In the genomic region with DNA sequence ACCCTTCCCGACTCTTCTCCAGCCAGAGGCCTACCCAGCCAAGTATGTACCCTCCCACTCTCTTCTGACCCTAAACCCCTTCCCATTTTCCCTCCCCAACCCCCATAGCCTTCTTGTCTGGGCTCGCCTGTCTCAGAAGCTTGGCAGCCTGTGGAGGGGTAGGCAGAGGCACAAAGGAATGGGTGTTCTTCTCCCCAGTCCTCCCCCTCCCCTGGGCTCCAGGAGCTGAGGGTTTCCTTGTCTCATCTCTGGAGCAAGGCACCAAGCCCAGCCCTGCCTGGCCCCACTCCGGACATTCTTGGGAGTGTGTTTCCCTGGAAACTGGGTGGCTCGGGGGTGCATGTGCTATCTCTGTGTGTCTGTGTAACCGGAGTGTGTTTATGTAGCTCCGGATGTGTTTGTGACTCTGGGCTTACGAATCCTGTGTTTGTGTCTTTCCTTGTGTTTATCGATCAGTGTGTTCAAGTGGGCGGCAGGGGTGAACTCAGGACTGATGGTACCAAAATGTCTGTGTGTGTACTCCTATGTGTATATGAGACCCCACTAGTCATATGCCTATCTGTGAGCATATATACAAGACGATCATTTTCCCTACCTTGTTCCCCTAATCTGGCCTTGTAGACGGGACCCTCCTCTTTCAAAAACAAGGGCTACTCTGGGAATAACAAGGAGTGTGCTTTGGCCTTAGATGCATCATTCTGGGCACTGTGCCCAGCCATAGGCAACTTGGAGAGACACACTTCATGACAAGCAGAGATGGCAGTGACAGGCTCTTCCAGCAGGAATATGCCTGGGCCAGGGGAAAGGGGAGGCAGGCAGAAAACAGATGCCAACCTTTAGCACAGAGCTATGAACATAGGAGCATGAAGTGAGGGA, we compare ENCODE assay signal across 9 cellular contexts. TPM values are rescaled to one million over a fixed set of nuclear protein-coding genes. Genes with fewer than 3 reads are reported as not detected.
DNase-seq lines count a peak whose midpoint lies in the region; ATAC-seq and TF ChIP-seq lines count a peak whose summit lies in the region.
"Had no signal": no experiment of that assay in that cellular context is flagged by ENCODE, and none has a peak within 500 bp of the region (broad histone marks: within the 10 kb centered on the region; RNA-seq: fewer than 3 reads in every experiment).

No MANE protein-coding gene starts in this region.

- peaks cover 47% of the 10 kb centered on the region for H3K36me3 ChIP-seq in adipocyte (ENCODE audit: control insufficient read depth, insufficient read depth, low read length, severe bottlenecking)

- H3K9me3 Mint-ChIP-seq in progenitor cell of endocrine pancreas (ENCODE audit: low read depth): no peaks in the 10 kb centered on the region

- no peak overlapping the region for H3K4me3 Mint-ChIP-seq in progenitor cell of endocrine pancreas (ENCODE audit: low read depth)

- peaks cover 2% of the 10 kb centered on the region for H3K36me3 Mint-ChIP-seq in progenitor cell of endocrine pancreas (ENCODE audit: insufficient read depth)

- H3K4me1 Mint-ChIP-seq in progenitor cell of endocrine pancreas (ENCODE audit: low read depth): peaks cover 52% of the 10 kb centered on the region

- TF ChIP-seq CTCF in progenitor cell of endocrine pancreas (IDR thresholded peaks at IDR 0.05; ENCODE audit: unreplicated experiment): no peak

- H3K9me3 ChIP-seq in adipocyte (ENCODE audit: control insufficient read depth, low read length): no peaks in the 10 kb centered on the region

- peaks cover 79% of the 10 kb centered on the region for H3K4me1 ChIP-seq in adipocyte (ENCODE audit: control insufficient read depth, insufficient read depth, low read length)

- intact Hi-C loops in Right ventricle myocardium superior (cut with DNase I): no loop called here

- ATAC-seq in Right ventricle myocardium superior (ENCODE audit: poor library complexity): no peak

- peak overlapping the region; percentile 60 for H3K27ac Mint-ChIP-seq in progenitor cell of endocrine pancreas

- peak overlapping the region; percentile 85 for H3K9ac ChIP-seq in adipocyte (ENCODE audit: low read length)

- H3K27me3 ChIP-seq in adipocyte (replicated peaks; ENCODE audit: control insufficient read depth, insufficient read depth, low read length): no peaks in the 10 kb centered on the region

- no peaks in the 10 kb centered on the region for H3K27me3 Mint-ChIP-seq in progenitor cell of endocrine pancreas

- DNase-seq in DMS79 (lab: John Stamatoyannopoulos, UW) (peak; percentile 66), adipocyte (ENCODE audit: low read depth) (peak; percentile 88), Right ventricle myocardium superior (peak; percentile 83), progenitor cell of endocrine pancreas (ENCODE audit: low spot score, unreplicated experiment) (no peak), NCI-H2081 (lab: John Stamatoyannopoulos, UW) (no peak), T-helper 1 cell (no peak), HK-2 (ENCODE audit: unreplicated experiment) (no peak)
- DNase-seq in activated naive CD4-positive, alpha-beta T cell treated with Interleukin-2 at 50 U/mL for 16 hours: no peak

- peak overlapping the region; percentile 68 for H3K4me3 ChIP-seq in adipocyte (ENCODE audit: low read length)
- H3K4me3 ChIP-seq: SK-N-MC had no signal

RNA-seq across cellular contexts. Expression of a gene that starts 10.9 kb away (rescaled TPM):
- total RNA-seq in Right ventricle myocardium superior (102 TPM), progenitor cell of endocrine pancreas (106 and 110 TPM in 2 replicates)

RNA-seq across cellular contexts. Expression of a gene that starts 46.1 kb away (rescaled TPM):
- total RNA-seq in Right ventricle myocardium superior (80.7 TPM), progenitor cell of endocrine pancreas (112 TPM in 2 replicates)

RNA-seq across cellular contexts. Expression of a gene that starts 52.6 kb away (rescaled TPM):
- total RNA-seq in Right ventricle myocardium superior: 23.2 TPM
- 23.5 and 23.7 TPM in 2 replicates for total RNA-seq in progenitor cell of endocrine pancreas

Comparison
In these comparisons a context has a peak if more than half of its experiments do, and no peak if none do; other contexts are left out.
1. DNase-seq: peak in DMS79 (single experiment), adipocyte (single experiment) and Right ventricle myocardium superior (single experiment); none in progenitor cell of endocrine pancreas (single experiment), NCI-H2081 (0 of 2), activated naive CD4-positive, alpha-beta T cell treated with Interleukin-2 at 50 U/mL for 16 hours (single experiment), T-helper 1 cell (0 of 5) and HK-2 (single experiment).